Comparison of ENCODE assay signal across 1 cellular context in genomic region chrX:153643431-153644351, GRCh38.
TF ChIP-seq lines count a peak whose summit lies in the region.

No MANE protein-coding gene starts in this region.

TF ChIP-seq in HEK293, 187 proteins besides CTCF, POLR2A, EP300 and RAD21 (continued from another document):
- TF ChIP-seq PATZ1 (tag by site-specific recombination; IDR thresholded peaks at IDR 0.05) (peak; percentile 57), ZNF335 (tag by site-specific recombination; conservative IDR thresholded peaks at IDR 0.05) (peak; percentile 96), ZNF600 (tag by site-specific recombination; IDR thresholded peaks at IDR 0.05) (peak; percentile 61; the same call in 1 of the 2 replicates), SP2 (tag by site-specific recombination; IDR thresholded peaks at IDR 0.05) (0 out of 2 replicates have a peak, but pooled peaks have one; percentile 5), ZNF501 (tag by site-specific recombination; IDR thresholded peaks at IDR 0.05) (0 out of 2 replicates have a peak, but pooled peaks have one; percentile 19), KLF17 (tag by site-specific recombination; IDR thresholded peaks at IDR 0.05) (peak; percentile 39; the same call in 1 of the 2 replicates), ZNF24 (tag by site-specific recombination; IDR thresholded peaks at IDR 0.05) (peak; percentile 87), ZNF37A (tag by site-specific recombination; IDR thresholded peaks at IDR 0.05) (no peak)
